12 cellular contexts compared by ENCODE assay signal in the genomic region with DNA sequence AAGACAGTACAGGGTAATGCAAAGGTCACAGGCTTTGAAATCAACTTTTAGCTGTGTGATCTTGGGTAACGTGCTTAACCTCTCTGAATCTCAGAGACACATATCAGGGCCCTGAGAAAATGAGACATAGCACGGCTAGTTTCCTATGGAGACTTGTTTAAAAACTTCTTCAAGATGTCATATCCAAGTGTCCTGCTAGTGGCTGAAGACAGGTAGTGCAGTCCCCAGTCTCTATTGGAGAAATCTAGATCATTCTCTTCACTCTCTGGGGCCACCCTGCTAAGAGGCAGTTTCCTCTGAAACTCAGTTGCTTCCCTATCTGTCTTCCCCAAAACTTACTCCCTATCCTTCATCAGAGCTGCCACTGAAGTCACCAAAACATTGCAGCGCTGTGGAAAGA. TPM values are rescaled to one million over a fixed set of nuclear protein-coding genes. Genes with fewer than 3 reads are reported as not detected.
DNase-seq lines count a peak whose midpoint lies in the region; ATAC-seq and TF ChIP-seq lines count a peak whose summit lies in the region.
"Had no signal": no experiment of that assay in that cellular context is flagged by ENCODE, and none has a peak within 500 bp of the region (broad histone marks: within the 10 kb centered on the region; RNA-seq: fewer than 3 reads in every experiment).

No MANE protein-coding gene starts in this region.

- ATAC-seq in HG02623 (IDR thresholded peaks at IDR 0.05; ENCODE audit: unreplicated experiment) (no peak), HG03039 (IDR thresholded peaks at IDR 0.05; ENCODE audit: unreplicated experiment) (no peak)

- H3K27me3 ChIP-seq in brain microvascular endothelial cell (replicated peaks) = no peaks in the 10 kb centered on the region
- no peaks in the 10 kb centered on the region for H3K27me3 ChIP-seq in transverse colon

- intact Hi-C loops in transverse colon (cut with DNase I; ENCODE audit: low total_unique reads) = no loop called here

- H3K36me3 ChIP-seq in brain microvascular endothelial cell (replicated peaks) (no peaks in the 10 kb centered on the region), transverse colon (no peaks in the 10 kb centered on the region)

- H3K27ac ChIP-seq in brain microvascular endothelial cell = no peak overlapping the region
- no peak overlapping the region for H3K27ac ChIP-seq in transverse colon

- peaks cover 0 to 6% of the 10 kb centered on the region in 2 donors for H3K9me3 ChIP-seq in transverse colon

- no peak for TF ChIP-seq POLR2A in transverse colon (IDR thresholded peaks at IDR 0.05)

- in situ Hi-C loops in brain microvascular endothelial cell (cut with HindIII; ENCODE audit: low pct_ligation_motif_present, low sequenced_read_pairs) (no loop called here), transverse colon (cut with MboI; ENCODE audit: low pct_ligation_motif_present in 1 of 4, low pct_unique_long_range_greater_than_20kb in 1 of 4, low sequenced_read_pairs in 3 of 4) (loop anchor here in 2 of 4 donors (10.0 to 25.0 kb wide), 2 partner anchors 152 to 159 kb away; no protein-coding TSS in a partner anchor)

- TF ChIP-seq CTCF in brain microvascular endothelial cell (IDR thresholded peaks at IDR 0.05; ENCODE audit: low read depth, low read length, missing control alignments) = peak; percentile 49
- peak; percentile 19 to 42 (median 31) for TF ChIP-seq CTCF in transverse colon (IDR thresholded peaks at IDR 0.05)

- no peaks in the 10 kb centered on the region for H3K4me1 ChIP-seq in transverse colon

- 82 to 100% methylated on average over 1 to 3 of the region's 3 CpGs for WGBS in transverse colon (ENCODE audit: low coverage in 1 of 2), 2 donors

- H3K4me3 ChIP-seq in brain microvascular endothelial cell (ENCODE audit: low read depth, low read length) (no peak overlapping the region), transverse colon (no peak overlapping the region)

- DNase-seq in SIG-M5 treated with dmso at 0.1 percent for 504 hours (lab: John Stamatoyannopoulos, UW; ENCODE audit: unreplicated experiment) (peak; percentile 38), SIG-M5 (lab: John Stamatoyannopoulos, UW) (no peak), HT-29 (ENCODE audit: low spot score) (peak; percentile 35), brain microvascular endothelial cell (no peak), transverse colon (no peak)
- no peak for DNase-seq in activated naive CD4-positive, alpha-beta T cell (lab: John Stamatoyannopoulos, UW)
- DNase-seq: effector CD4-positive, alpha-beta T cell; kidney glomerular epithelial cell had no signal

- TF ChIP-seq EP300 in transverse colon (IDR thresholded peaks at IDR 0.05; ENCODE audit: low read depth) = no peak

RNA-seq across cellular contexts. Expression of a gene that starts 30.3 kb away (rescaled TPM):
- total RNA-seq in HT-29 (2014; rRNA removed; shearing (Covaris generic)) = not detected in 2 replicates
- not detected for total RNA-seq in transverse colon
- total RNA-seq: renal cortical epithelial cell; T-helper 1 cell treated with Interleukin-12 subunit alpha and Interleukin-12 subunit beta and Interleukin-4 antibody, amounts not matched to agents 30 ng/mL and 1 ng/mL, for 36 hours had no signal

RNA-seq across cellular contexts. Expression of a gene that starts 33.3 kb away (rescaled TPM):
- 13.9 and 15.9 TPM in 2 replicates for total RNA-seq in HT-29 (2014; rRNA removed; shearing (Covaris generic))
- 100 to 1,000 TPM in 2 of 4 donors, 10 to 100 TPM in 2; 67.9 to 172 (median 96.3) TPM for total RNA-seq in transverse colon

Comparison
In these comparisons a context has a peak if more than half of its experiments do, and no peak if none do; other contexts are left out.
1. DNase-seq: peak in SIG-M5 treated with dmso at 0.1 percent for 504 hours (single experiment) and HT-29 (single experiment); none in SIG-M5 (single experiment), brain microvascular endothelial cell (single experiment), transverse colon (single experiment) and activated naive CD4-positive, alpha-beta T cell (0 of 4).